Comparison of ENCODE assay signal across 11 cellular contexts in genomic region chrX:21972046-21972445, GRCh38. TPM values are rescaled to one million over a fixed set of nuclear protein-coding genes. Genes with fewer than 3 reads are reported as not detected.
DNase-seq lines count a peak whose midpoint lies in the region; ATAC-seq, FAIRE-seq and TF ChIP-seq lines count a peak whose summit lies in the region.
"Had no signal": no experiment of that assay in that cellular context is flagged by ENCODE, and none has a peak within 500 bp of the region (broad histone marks: within the 10 kb centered on the region; RNA-seq: fewer than 3 reads in every experiment).

No MANE protein-coding gene starts in this region.

- RAD21 ChIA-PET in GM12878 (lab: Charles Lee; ENCODE audit: unreplicated experiment) = interaction anchor here (0.9 to 3.5 kb wide), 3 partner anchors 13 to 89 kb away, joined by 3 to 14 read pairs (median 5); no protein-coding TSS in a partner anchor

- SMC1A ChIA-PET in GM12878 (lab: Charles Lee; ENCODE audit: uncharacterized antibody, unreplicated experiment) = interaction anchor here (1.1 to 5.9 kb wide), 3 partner anchors 11 to 164 kb away, joined by 4 to 44 read pairs (median 8); no protein-coding TSS in a partner anchor

- CTCF ChIA-PET in CD4-positive, alpha-beta T cell (lab: Charles Lee) = interaction anchor here (0.6 to 2.8 kb wide), 2 partner anchors 13 to 1850 kb away, joined by 3 to 21 read pairs; no protein-coding TSS in a partner anchor
- CTCF ChIA-PET in GM12878 (lab: Yijun Ruan, JAX) = interaction anchor here (0.6 to 7.3 kb wide), 3 partner anchors 11 to 22 kb away, joined by 3 to 64 read pairs (median 5); no protein-coding TSS in a partner anchor

- H3K36me3 ChIP-seq in GM12878 (ENCODE audit: control insufficient read depth in 2 of 2, insufficient read depth in 2 of 2, low read length in 1 of 2) (peaks cover 3 to 4% of the 10 kb centered on the region in 2 experiments), muscle layer of duodenum (ENCODE audit: control insufficient read depth in 1 of 2, insufficient read depth in 2 of 2, low read length in 2 of 2) (peaks cover 4 to 8% of the 10 kb centered on the region in 2 donors)

- BruUV-seq in GM12878 (replicated peaks; lab: Mats Ljungman, UMichigan) = TSS peak; percentile 61

- H3K9ac ChIP-seq in GM12878 (ENCODE audit: control insufficient read depth, insufficient read depth, low read length) = no peak overlapping the region

- WGBS in GM12878 (ENCODE audit: insufficient coverage, insufficient replicate concordance, low lambda C conversion rate, missing lambda C conversion rate) = 67% methylated on average over 5 of the region's 5 CpGs

- H3K27ac Mint-ChIP-seq in CD4-positive, alpha-beta T cell = peak overlapping the region; percentile 94

- no peak overlapping the region for H3K27ac ChIP-seq in CD4-positive, alpha-beta T cell (ENCODE audit: low read depth, low read length)
- no peak overlapping the region for H3K27ac ChIP-seq in GM12878 (ENCODE audit: control insufficient read depth, insufficient read depth)
- H3K27ac ChIP-seq in muscle layer of duodenum (ENCODE audit: low read length) = peak overlapping the region; percentile 8

- no peak for TF ChIP-seq RAD21 in GM12878 (IDR thresholded peaks at IDR 0.05; ENCODE audit: insufficient read depth, low read depth, low read length)

- no peak overlapping the region for H3K4me2 ChIP-seq in GM12878 (ENCODE audit: control insufficient read depth, insufficient read depth)

- ATAC-seq in CD4-positive, alpha-beta T cell (ENCODE audit: poor library complexity) = no peak
- no peak for ATAC-seq in GM12878
- ATAC-seq: esophagus mucosa had no signal

- H3K4me3 ChIP-seq in GM12878 (no peak overlapping the region), muscle layer of duodenum (ENCODE audit: low read depth in 1 of 2, low read length in 2 of 2) (no peak overlapping the region)

- DNase-seq in CD4-positive, alpha-beta T cell = no peak
- DNase-seq in HTR-8/SVneo (ENCODE audit: insufficient read length, low spot score) (no peak), GM12878 (ENCODE audit: low read depth, low spot score) (no peak), cardiac septum (ENCODE audit: low spot score) (no peak), Kasumi-1 (lab: John Stamatoyannopoulos, UW) (no peak), NCI-H82 (lab: John Stamatoyannopoulos, UW) (no peak), mesenteric fat pad (ENCODE audit: low spot score) (no peak)
- DNase-seq: midbrain, MM.1S had no signal

- no peak overlapping the region for H2AFZ ChIP-seq in GM12878 (ENCODE audit: control insufficient read depth, low read depth, low read length)

- no peaks in the 10 kb centered on the region for H3K9me3 ChIP-seq in CD4-positive, alpha-beta T cell (ENCODE audit: control insufficient read depth, low read length)
- H3K9me3 ChIP-seq in GM12878 (replicated peaks; ENCODE audit: control insufficient read depth, insufficient read depth, low read length) (no peaks in the 10 kb centered on the region), muscle layer of duodenum (ENCODE audit: control insufficient read depth in 1 of 2, low read length in 2 of 2) (no peaks in the 10 kb centered on the region)

- H3K36me3 Mint-ChIP-seq in CD4-positive, alpha-beta T cell (ENCODE audit: low read depth) = peaks cover 41% of the 10 kb centered on the region

- H3K4me1 ChIP-seq in GM12878 (ENCODE audit: control insufficient read depth, insufficient read depth, low read length) (0 out of 2 replicates have a peak, but pooled peaks cover 4% of the 10 kb centered on the region), muscle layer of duodenum (ENCODE audit: control insufficient read depth in 1 of 2, insufficient read depth in 2 of 2, low read length in 2 of 2) (no peaks in the 10 kb centered on the region)

- TF ChIP-seq CTCF in CD4-positive, alpha-beta T cell (IDR thresholded peaks at IDR 0.05) = no peak
- TF ChIP-seq CTCF in GM12878 (IDR thresholded peaks at IDR 0.05 in 2 of 3, conservative IDR thresholded peaks at IDR 0.05 in 1 of 3; ENCODE audit: control insufficient read depth in 2 of 3, extremely low read depth in 1 of 3, insufficient read depth in 1 of 3, low read depth in 3 of 3, low read length in 3 of 3) = no peak

- no peaks in the 10 kb centered on the region for H3K27me3 Mint-ChIP-seq in CD4-positive, alpha-beta T cell

- POLR2A ChIA-PET in CD4-positive, alpha-beta T cell (lab: Charles Lee) = interaction anchor here (0.6 to 1.9 kb wide), 2 partner anchors 13 to 1826 kb away, joined by 3 to 10 read pairs; no protein-coding TSS in a partner anchor
- POLR2A ChIA-PET in GM12878 (lab: Charles Lee) = no interaction called here

- TF ChIP-seq POLR2A in GM12878 (IDR thresholded peaks at IDR 0.05; ENCODE audit: low read depth, low read length) = no peak

- peaks cover 26% of the 10 kb centered on the region for H3K4me1 Mint-ChIP-seq in CD4-positive, alpha-beta T cell (ENCODE audit: low read depth)

- no peak for TF ChIP-seq EP300 in GM12878 (IDR thresholded peaks at IDR 0.05; ENCODE audit: borderline replicate concordance in 1 of 2, control insufficient read depth in 1 of 2, low read depth in 2 of 2, low read length in 2 of 2)

- in situ Hi-C loops in GM12878 (cut with MboI) = no loop called here

- FAIRE-seq in HTR-8/SVneo (lab: Jason Lieb, UNC) = peak; percentile 54
- FAIRE-seq in GM12878 (lab: Jason Lieb, UNC) = no peak

- H3K4me3 Mint-ChIP-seq in CD4-positive, alpha-beta T cell = peak overlapping the region; percentile 20

- H3K9me3 Mint-ChIP-seq in CD4-positive, alpha-beta T cell = peaks cover 2% of the 10 kb centered on the region

- H4K20me1 ChIP-seq in GM12878 (ENCODE audit: control insufficient read depth, insufficient read depth) = no peaks in the 10 kb centered on the region

- no peaks in the 10 kb centered on the region for H3K79me2 ChIP-seq in GM12878 (ENCODE audit: control insufficient read depth, insufficient read depth, low read length)

- no peaks in the 10 kb centered on the region for H3K27me3 ChIP-seq in CD4-positive, alpha-beta T cell (ENCODE audit: control insufficient read depth, insufficient read depth, low read length)
- H3K27me3 ChIP-seq in GM12878 (replicated peaks in 1 of 2; ENCODE audit: control insufficient read depth in 2 of 2, insufficient read depth in 2 of 2, low read length in 1 of 2) = no peaks in the 10 kb centered on the region
- no peaks in the 10 kb centered on the region for H3K27me3 ChIP-seq in muscle layer of duodenum (ENCODE audit: low read depth, low read length)

- intact Hi-C loops in CD4-positive, alpha-beta T cell (cut with DNase I, micrococcal nuclease) = loop anchor here in 1 of 2 experiments (5.0 kb wide), 1 partner anchor 135 kb away; the partner anchor contains the start of gene MBTPS2
- intact Hi-C loops in GM12878 (cut with micrococcal nuclease; ENCODE audit: unreplicated experiment) = no loop called here
- intact Hi-C loops in cardiac septum (cut with DNase I) = loop anchor here (10.0 kb wide), 1 partner anchor 127 kb away; no protein-coding TSS in a partner anchor

TF ChIP-seq in GM12878, 131 proteins besides CTCF, POLR2A, EP300 and RAD21:
- TF ChIP-seq ZNF274 (IDR thresholded peaks at IDR 0.05; ENCODE audit: insufficient read depth, insufficient read length) (no peak), SKIL (IDR thresholded peaks at IDR 0.05; ENCODE audit: low read depth, poor library complexity, severe bottlenecking) (no peak)

RNA-seq across cellular contexts. Expression of gene SMS, which starts 31.5 kb away (rescaled TPM):
- 10 to 100 TPM; 17.8 to 19.6 TPM for total RNA-seq in CD4-positive, alpha-beta T cell
- total RNA-seq in GM12878 (2013; cell fraction: nucleolus; rRNA removed) = 14.5 and 16.3 TPM in 2 replicates
- total RNA-seq in GM12878 (2014; rRNA removed) (115 and 118 TPM in 2 replicates), GM12878 (2014; rRNA removed; fragmentation: Illumina TruSeq; extraction: Trizol) (138 and 140 TPM in 2 replicates), GM12878 (2021) (113 and 114 TPM in 2 replicates), cardiac septum (74.9 TPM), mesenteric fat pad (41.8 TPM)
- 40.8 TPM for polyA plus RNA-seq in GM12878 (2011; ENCODE audit: low read depth)
- polyA plus RNA-seq in GM12878 (2011; rRNA removed) (75.4 and 123 TPM in 2 replicates), GM12878 (2014; fragmentation: Illumina TruSeq; extraction: Trizol) (138 and 169 TPM in 2 replicates), GM12878 (2014; fragmentation: Nextera tagmentation; extraction: Ambion mirVana) (10 to 100 TPM; 55.8 to 87.2 TPM), GM12878 (2014; rRNA removed) (82.8 and 91.8 TPM in 2 replicates), GM12878 (2016; fragmentation: Nextera tagmentation; extraction: Ambion mirVana) (100 to 1,000 TPM; 155 to 156 TPM)
- 46.2 and 47.4 TPM in 2 replicates for polyA plus RNA-seq in GM12878 (2011; cell fraction: cytosol; rRNA removed)
- 28.2 and 32.5 TPM in 2 replicates for polyA plus RNA-seq in GM12878 (2011; cell fraction: nucleus; rRNA removed)
- polyA plus RNA-seq in GM12878 (2012) = 69.5 and 75.1 TPM in 2 replicates
- 29.4 and 29.6 TPM in 2 replicates for polyA minus RNA-seq in GM12878 (2011; rRNA and poly(A)+ RNA removed)
- polyA minus RNA-seq in GM12878 (2011; cell fraction: cytosol; rRNA and poly(A)+ RNA removed) = 35.0 and 44.4 TPM in 2 replicates
- 8.1 and 12.8 TPM in 2 replicates for polyA minus RNA-seq in GM12878 (2011; cell fraction: nucleus; rRNA and poly(A)+ RNA removed)
